In the genomic region with DNA sequence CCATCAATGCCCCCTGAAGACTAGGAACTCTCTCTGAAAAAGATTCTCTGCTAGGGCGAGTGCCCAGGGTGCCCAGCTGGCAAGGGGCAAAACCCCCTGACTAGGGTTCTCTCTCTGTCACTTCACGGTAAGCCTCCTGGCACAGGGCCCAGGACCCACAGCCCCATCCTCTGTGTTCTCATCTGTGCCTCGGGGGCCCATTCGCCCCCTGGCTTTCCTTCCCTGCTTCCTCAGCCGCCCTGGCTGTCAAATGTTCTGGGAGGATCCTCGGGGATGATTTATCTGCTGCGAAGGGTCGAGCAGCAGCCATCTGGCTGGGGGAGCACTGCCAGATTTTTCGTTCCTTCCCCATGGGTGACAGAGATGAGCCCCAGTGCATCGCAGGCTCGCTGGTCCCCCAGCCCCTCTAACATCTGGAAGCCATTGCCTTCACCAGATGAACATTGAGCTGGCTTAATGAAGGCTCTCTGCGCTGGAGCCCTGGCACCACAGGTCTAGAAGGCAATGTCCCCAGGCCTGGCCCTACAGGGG, we compare ENCODE assay signal across 23 cellular contexts. TPM values are rescaled to one million over a fixed set of nuclear protein-coding genes. Genes with fewer than 3 reads are reported as not detected.
DNase-seq lines count a peak whose midpoint lies in the region; ATAC-seq, FAIRE-seq and TF ChIP-seq lines count a peak whose summit lies in the region.
"Had no signal": no experiment of that assay in that cellular context is flagged by ENCODE, and none has a peak within 500 bp of the region (broad histone marks: within the 10 kb centered on the region; RNA-seq: fewer than 3 reads in every experiment).

No MANE protein-coding gene starts in this region.

- TF ChIP-seq CTCF in chondrocyte (IDR thresholded peaks at IDR 0.05) (no peak), stomach (IDR thresholded peaks at IDR 0.05) (no peak)
- no peak for TF ChIP-seq CTCF in CD8-positive, alpha-beta T cell (IDR thresholded peaks at IDR 0.05)

- H3K4me3 Mint-ChIP-seq in chondrocyte (ENCODE audit: unreplicated experiment), result no peak overlapping the region
- H3K4me3 Mint-ChIP-seq in CD8-positive, alpha-beta T cell, result no peak overlapping the region
- no peak overlapping the region for H3K4me3 Mint-ChIP-seq in activated T-helper 1 cell treated with anti-CD3 and anti-CD28 coated beads, Interleukin-12 subunit alpha, Interleukin-12 subunit beta, Interleukin-2, Interleukin-4 antibody, amounts not matched to agents 30 ng/mL and 10 ng/mL and 1 ng/mL, durations not matched to agents 14 hours and 24 hours and 36 hours
- H3K4me3 Mint-ChIP-seq: HFFc6; stimulated activated naive CD8-positive, alpha-beta T cell treated with anti-CD3 and anti-CD28 coated beads, Interleukin-15, Interleukin-2, amounts not matched to agents 100 ng/mL and 50 ng/mL, for 24 hours had no signal

- WGBS in stomach, 5 donors, result 46 to 70% (median 65%) methylated on average over 9 to 12 of the region's 12 CpGs

- intact Hi-C loops in stomach (cut with DNase I; ENCODE audit: low total_unique reads), result no loop called here
- intact Hi-C loops in CD8-positive, alpha-beta T cell (cut with DNase I, micrococcal nuclease), result no loop called here
- intact Hi-C loops in activated T-helper 1 cell treated with anti-CD3 and anti-CD28 coated beads, Interleukin-12 subunit alpha, Interleukin-12 subunit beta, Interleukin-2, Interleukin-4 antibody, amounts not matched to agents 30 ng/mL and 10 ng/mL and 1 ng/mL, durations not matched to agents 14 hours and 24 hours and 36 hours (cut with micrococcal nuclease), result no loop called here

- DNase-seq in NCI-H2171 (lab: John Stamatoyannopoulos, UW) (peak; percentile 69), chondrocyte (ENCODE audit: low spot score) (peak; percentile 64), left kidney (ENCODE audit: low read depth, low spot score) (peak; percentile 41), stomach (no peak), HTR-8/SVneo (ENCODE audit: insufficient read length, low spot score) (no peak)
- DNase-seq in CD8-positive, alpha-beta T cell, result no peak
- no peak for DNase-seq in activated T-helper 1 cell treated with anti-CD3 and anti-CD28 coated beads, Interleukin-12 subunit alpha, Interleukin-12 subunit beta, Interleukin-2, Interleukin-4 antibody, amounts not matched to agents 30 ng/mL and 10 ng/mL and 1 ng/mL, durations not matched to agents 14 hours and 24 hours and 36 hours (ENCODE audit: low spot score)
- DNase-seq: activated CD4-positive, alpha-beta T cell treated with anti-CD3 and anti-CD28 coated beads, Interleukin-2, amount 50 U/mL, for 1 hour; activated CD8-positive, alpha-beta memory T cell treated with anti-CD3 and anti-CD28 coated beads, Interleukin-2, amount 50 U/mL, for 48 hours; activated naive CD4-positive, alpha-beta T cell treated with Interleukin-2 at 50 U/mL for 16 hours; caudate nucleus; DND-41; effector CD4-positive, alpha-beta T cell; head of caudate nucleus; HFFc6; MM.1S; NCI-H187; NCI-H526; SHP77; T-helper 1 cell had no signal

- peaks cover 7% of the 10 kb centered on the region for H3K4me1 Mint-ChIP-seq in chondrocyte (ENCODE audit: low read depth)
- no peaks in the 10 kb centered on the region for H3K4me1 Mint-ChIP-seq in CD8-positive, alpha-beta T cell (ENCODE audit: low read depth)
- H3K4me1 Mint-ChIP-seq in activated T-helper 1 cell treated with anti-CD3 and anti-CD28 coated beads, Interleukin-12 subunit alpha, Interleukin-12 subunit beta, Interleukin-2, Interleukin-4 antibody, amounts not matched to agents 30 ng/mL and 10 ng/mL and 1 ng/mL, durations not matched to agents 14 hours and 24 hours and 36 hours (ENCODE audit: low read depth), result no peaks in the 10 kb centered on the region

- CTCF ChIA-PET in CD8-positive, alpha-beta T cell (lab: Charles Lee), result no interaction called here

- TF ChIP-seq POLR2A in stomach (IDR thresholded peaks at IDR 0.05), result no peak

- POLR2A ChIA-PET in CD8-positive, alpha-beta T cell (lab: Charles Lee), result no interaction called here

- peaks cover 0 to 12% (median 3%) of the 10 kb centered on the region in 4 donors for H3K4me1 ChIP-seq in stomach
- H3K4me1 ChIP-seq in CD8-positive, alpha-beta T cell (ENCODE audit: insufficient read depth, low read length), result no peaks in the 10 kb centered on the region

- H3K9me3 ChIP-seq in stomach, result no peaks in the 10 kb centered on the region
- H3K9me3 ChIP-seq in CD8-positive, alpha-beta T cell (ENCODE audit: low read length), result no peaks in the 10 kb centered on the region
- H3K9me3 ChIP-seq: ovary had no signal

- FAIRE-seq in HTR-8/SVneo (lab: Jason Lieb, UNC), result no peak

- H3K4me3 ChIP-seq in stomach, result no peak overlapping the region
- H3K4me3 ChIP-seq in CD8-positive, alpha-beta T cell (ENCODE audit: low read depth, low read length), result no peak overlapping the region
- H3K4me3 ChIP-seq: ovary had no signal

- no peak for ATAC-seq in CD8-positive, alpha-beta T cell

- H3K9me3 Mint-ChIP-seq in chondrocyte (ENCODE audit: low read depth), result no peaks in the 10 kb centered on the region
- H3K9me3 Mint-ChIP-seq in CD8-positive, alpha-beta T cell, result no peaks in the 10 kb centered on the region
- no peaks in the 10 kb centered on the region for H3K9me3 Mint-ChIP-seq in activated T-helper 1 cell treated with anti-CD3 and anti-CD28 coated beads, Interleukin-12 subunit alpha, Interleukin-12 subunit beta, Interleukin-2, Interleukin-4 antibody, amounts not matched to agents 30 ng/mL and 10 ng/mL and 1 ng/mL, durations not matched to agents 14 hours and 24 hours and 36 hours
- H3K9me3 Mint-ChIP-seq: HFFc6; stimulated activated naive CD8-positive, alpha-beta T cell treated with anti-CD3 and anti-CD28 coated beads, Interleukin-15, Interleukin-2, amounts not matched to agents 100 ng/mL and 50 ng/mL, for 24 hours had no signal

- peak overlapping the region in 4 of 5 donors; percentile 28 to 74 (median 34) for H3K27ac ChIP-seq in stomach
- H3K27ac ChIP-seq in CD8-positive, alpha-beta T cell (ENCODE audit: low read depth, low read length), result no peak overlapping the region
- H3K27ac ChIP-seq: ovary had no signal

- H3K27ac Mint-ChIP-seq in chondrocyte (ENCODE audit: unreplicated experiment), result no peak overlapping the region
- no peak overlapping the region for H3K27ac Mint-ChIP-seq in CD8-positive, alpha-beta T cell
- H3K27ac Mint-ChIP-seq in activated T-helper 1 cell treated with anti-CD3 and anti-CD28 coated beads, Interleukin-12 subunit alpha, Interleukin-12 subunit beta, Interleukin-2, Interleukin-4 antibody, amounts not matched to agents 30 ng/mL and 10 ng/mL and 1 ng/mL, durations not matched to agents 14 hours and 24 hours and 36 hours, result no peak overlapping the region
- H3K27ac Mint-ChIP-seq: HFFc6; stimulated activated naive CD8-positive, alpha-beta T cell treated with anti-CD3 and anti-CD28 coated beads, Interleukin-15, Interleukin-2, amounts not matched to agents 100 ng/mL and 50 ng/mL, for 24 hours had no signal

- no peaks in the 10 kb centered on the region for H3K36me3 ChIP-seq in stomach
- H3K36me3 ChIP-seq in CD8-positive, alpha-beta T cell (ENCODE audit: insufficient read depth, low read length), result no peaks in the 10 kb centered on the region
- H3K36me3 ChIP-seq: ovary had no signal

- peaks cover 4% of the 10 kb centered on the region for H3K36me3 Mint-ChIP-seq in chondrocyte (ENCODE audit: low read depth)
- H3K36me3 Mint-ChIP-seq in CD8-positive, alpha-beta T cell, result no peaks in the 10 kb centered on the region
- no peaks in the 10 kb centered on the region for H3K36me3 Mint-ChIP-seq in activated T-helper 1 cell treated with anti-CD3 and anti-CD28 coated beads, Interleukin-12 subunit alpha, Interleukin-12 subunit beta, Interleukin-2, Interleukin-4 antibody, amounts not matched to agents 30 ng/mL and 10 ng/mL and 1 ng/mL, durations not matched to agents 14 hours and 24 hours and 36 hours (ENCODE audit: low read depth)

- H3K27me3 ChIP-seq in stomach, result peaks cover 0 to 57% (median 13%) of the 10 kb centered on the region in 3 donors
- peaks cover 3% of the 10 kb centered on the region for H3K27me3 ChIP-seq in CD8-positive, alpha-beta T cell (ENCODE audit: insufficient read depth, low read length)
- H3K27me3 ChIP-seq: ovary had no signal

- no peak for TF ChIP-seq EP300 in stomach (IDR thresholded peaks at IDR 0.05)

- H3K27me3 Mint-ChIP-seq in chondrocyte (ENCODE audit: low read depth), result peaks cover 81% of the 10 kb centered on the region
- peaks cover 30% of the 10 kb centered on the region for H3K27me3 Mint-ChIP-seq in CD8-positive, alpha-beta T cell (ENCODE audit: low read depth)
- peaks cover 11% of the 10 kb centered on the region for H3K27me3 Mint-ChIP-seq in activated T-helper 1 cell treated with anti-CD3 and anti-CD28 coated beads, Interleukin-12 subunit alpha, Interleukin-12 subunit beta, Interleukin-2, Interleukin-4 antibody, amounts not matched to agents 30 ng/mL and 10 ng/mL and 1 ng/mL, durations not matched to agents 14 hours and 24 hours and 36 hours (ENCODE audit: insufficient read depth)

RNA-seq across cellular contexts. Expression of a gene that starts 24.2 kb away (rescaled TPM):
- total RNA-seq in chondrocyte (0.05 to 0.36 TPM (median 0.10 TPM) in 3 replicates), stomach (10 to 100 TPM in 1 of 5 donors, 1 to 10 TPM in 4; 1.7 to 21.1 (median 7.5) TPM)
- polyA plus RNA-seq in stomach, result 1 to 10 TPM; 1.1 to 7.3 (median 1.2) TPM
- not detected for total RNA-seq in CD8-positive, alpha-beta T cell
- not detected in 2 replicates for total RNA-seq in activated T-helper 1 cell treated with anti-CD3 and anti-CD28 coated beads, Interleukin-12 subunit alpha, Interleukin-12 subunit beta, Interleukin-2, Interleukin-4 antibody, amounts not matched to agents 30 ng/mL and 10 ng/mL and 1 ng/mL, durations not matched to agents 14 hours and 24 hours and 36 hours
- polyA plus RNA-seq: fibroblast of lung had no signal

Comparison
In these comparisons a context has a peak if more than half of its experiments do, and no peak if none do; other contexts are left out.
1. DNase-seq: peak in NCI-H2171 (single experiment), chondrocyte (single experiment) and left kidney (single experiment); none in stomach (single experiment), CD8-positive, alpha-beta T cell (0 of 7), HTR-8/SVneo (single experiment) and activated T-helper 1 cell treated with anti-CD3 and anti-CD28 coated beads, Interleukin-12 subunit alpha, Interleukin-12 subunit beta, Interleukin-2, Interleukin-4 antibody, amounts not matched to agents 30 ng/mL and 10 ng/mL and 1 ng/mL, durations not matched to agents 14 hours and 24 hours and 36 hours (single experiment).